1 cellular context compared by ENCODE assay signal in the genomic region with DNA sequence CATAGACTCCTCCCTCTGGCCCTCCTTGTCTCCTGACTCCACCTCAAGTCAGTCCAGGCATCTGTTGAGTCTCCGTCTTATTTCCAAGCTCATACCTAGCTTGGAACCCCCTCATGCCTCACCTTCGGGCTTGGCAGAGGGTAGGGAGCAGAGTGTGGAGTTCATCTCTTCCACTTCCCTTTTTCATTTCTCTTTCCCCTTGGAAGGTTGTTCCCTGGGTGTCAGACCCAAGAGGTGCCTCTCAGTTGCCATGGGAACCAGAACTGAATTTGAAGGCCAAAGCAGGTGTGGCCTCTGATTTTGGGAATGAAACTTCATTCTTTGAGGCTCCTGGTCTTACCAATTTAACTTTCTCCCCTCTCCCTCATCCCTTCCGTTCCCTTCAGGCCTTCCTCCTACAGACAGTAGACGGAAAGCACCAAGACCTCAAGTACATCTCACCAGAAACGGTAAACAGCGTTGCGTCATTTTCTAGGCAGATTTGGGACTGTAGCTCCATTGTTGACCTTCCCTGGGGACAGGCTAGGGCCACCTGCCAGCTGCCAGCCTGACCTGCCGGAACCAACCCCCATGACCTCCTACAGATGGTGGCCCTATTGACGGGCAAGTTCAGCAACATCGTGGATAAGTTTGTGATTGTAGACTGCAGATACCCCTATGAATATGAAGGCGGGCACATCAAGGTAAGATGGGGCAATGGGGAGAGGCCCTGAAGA.
TF ChIP-seq lines count a peak whose summit lies in the region.

No MANE protein-coding gene starts in this region.

TF ChIP-seq in K562, 482 proteins besides CTCF, POLR2A, EP300 and RAD21:
- no peak for TF ChIP-seq ZNF217 (CRISPR knock-in tag; IDR thresholded peaks at IDR 0.05)
- TF ChIP-seq DPF2 (IDR thresholded peaks at IDR 0.05) = no peak
- peak; percentile 57; the same call in 1 of the 2 replicates for TF ChIP-seq SPI1 (IDR thresholded peaks at IDR 0.05; ENCODE audit: borderline replicate concordance, low read depth, low read length)
- TF ChIP-seq ESRRB (CRISPR knock-in tag; IDR thresholded peaks at IDR 0.05; ENCODE audit: borderline replicate concordance) = no peak
- no peak for TF ChIP-seq RFX5 (IDR thresholded peaks at IDR 0.05; ENCODE audit: low read depth, low read length)
- TF ChIP-seq ZNF395 (CRISPR knock-in tag; IDR thresholded peaks at IDR 0.05) = no peak
- peak; percentile 73 for TF ChIP-seq RFX1 (IDR thresholded peaks at IDR 0.05)
- no peak for TF ChIP-seq PRMT5 (CRISPR knock-in tag; IDR thresholded peaks at IDR 0.05)
- no peak for TF ChIP-seq SMAD4 (CRISPR knock-in tag; conservative IDR thresholded peaks at IDR 0.05)
- no peak for TF ChIP-seq NUFIP1 (IDR thresholded peaks at IDR 0.05; ENCODE audit: partially characterized antibody)
- TF ChIP-seq E2F3 (CRISPR knock-in tag; IDR thresholded peaks at IDR 0.05) = no peak
- no peak for TF ChIP-seq FOXJ2 (tag; IDR thresholded peaks at IDR 0.05)
- no peak for TF ChIP-seq RERE (CRISPR knock-in tag; IDR thresholded peaks at IDR 0.05; ENCODE audit: borderline replicate concordance)
- no peak for TF ChIP-seq ZNF224 (CRISPR knock-in tag; IDR thresholded peaks at IDR 0.05)
- TF ChIP-seq CBFA2T3 (IDR thresholded peaks at IDR 0.05) = no peak
- no peak for TF ChIP-seq PHB2 (IDR thresholded peaks at IDR 0.05; ENCODE audit: low read depth)
